ENCODE assay signal across 4 cellular contexts in the genomic region with DNA sequence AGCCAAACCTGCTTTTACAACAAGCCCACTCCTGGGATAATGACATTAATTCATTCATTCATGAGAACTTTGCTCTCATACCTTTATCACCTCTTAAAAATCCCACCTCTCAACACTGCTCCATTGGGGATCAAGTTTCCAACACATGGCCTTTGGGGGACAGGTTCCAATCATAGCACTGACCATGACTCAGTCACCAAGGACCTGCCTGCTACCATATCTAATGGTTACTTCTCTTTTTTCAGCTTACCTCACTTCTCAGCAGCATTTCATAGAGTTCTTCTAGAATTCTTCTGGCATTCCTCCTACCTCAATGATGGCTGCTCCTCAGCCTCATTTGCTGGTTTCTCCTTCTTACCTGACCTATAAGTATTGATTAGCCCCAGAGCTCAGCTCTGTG.
"Had no signal": no experiment of that assay in that cellular context is flagged by ENCODE, and none has a peak within 500 bp of the region (broad histone marks: within the 10 kb centered on the region; RNA-seq: fewer than 3 reads in every experiment).

No MANE protein-coding gene starts in this region.

- ATAC-seq: GM23338 had no signal

- H3K4me3 Mint-ChIP-seq: GM23338, H9 had no signal

- H3K4me3 ChIP-seq: GM23338 had no signal

- H3K9me3 Mint-ChIP-seq: GM23338, H9 had no signal

- DNase-seq: H9, HCEC 1CT, IMR-90 had no signal

- H3K27ac Mint-ChIP-seq: GM23338, H9 had no signal

- H2AFZ ChIP-seq: GM23338 had no signal

- H3K4me2 ChIP-seq: GM23338 had no signal
